In the genomic region with DNA sequence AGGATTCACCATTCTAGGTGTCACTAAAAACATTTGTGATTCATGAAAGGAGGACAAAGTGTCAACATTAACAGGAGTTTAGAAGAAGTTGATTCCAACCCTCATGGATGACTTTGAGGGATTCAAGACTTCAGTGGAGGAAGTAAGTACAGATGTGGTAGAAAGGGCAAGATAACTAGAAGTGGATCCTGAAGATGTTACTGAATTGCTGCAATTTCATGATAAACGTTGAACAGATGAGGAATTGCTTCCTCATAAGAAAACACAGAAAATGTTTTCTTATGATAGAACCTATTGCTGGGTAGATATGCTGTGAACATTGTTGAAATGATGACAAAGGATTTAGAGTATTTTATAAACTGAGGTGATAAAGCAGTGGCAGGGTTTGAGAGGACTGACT, we compare ENCODE assay signal across 1 cellular context.
TF ChIP-seq lines count a peak whose summit lies in the region.

No MANE protein-coding gene starts in this region.

TF ChIP-seq in GM12878, 131 proteins besides CTCF, POLR2A, EP300 and RAD21 (continued from another document):
- TF ChIP-seq, protein P1, sequence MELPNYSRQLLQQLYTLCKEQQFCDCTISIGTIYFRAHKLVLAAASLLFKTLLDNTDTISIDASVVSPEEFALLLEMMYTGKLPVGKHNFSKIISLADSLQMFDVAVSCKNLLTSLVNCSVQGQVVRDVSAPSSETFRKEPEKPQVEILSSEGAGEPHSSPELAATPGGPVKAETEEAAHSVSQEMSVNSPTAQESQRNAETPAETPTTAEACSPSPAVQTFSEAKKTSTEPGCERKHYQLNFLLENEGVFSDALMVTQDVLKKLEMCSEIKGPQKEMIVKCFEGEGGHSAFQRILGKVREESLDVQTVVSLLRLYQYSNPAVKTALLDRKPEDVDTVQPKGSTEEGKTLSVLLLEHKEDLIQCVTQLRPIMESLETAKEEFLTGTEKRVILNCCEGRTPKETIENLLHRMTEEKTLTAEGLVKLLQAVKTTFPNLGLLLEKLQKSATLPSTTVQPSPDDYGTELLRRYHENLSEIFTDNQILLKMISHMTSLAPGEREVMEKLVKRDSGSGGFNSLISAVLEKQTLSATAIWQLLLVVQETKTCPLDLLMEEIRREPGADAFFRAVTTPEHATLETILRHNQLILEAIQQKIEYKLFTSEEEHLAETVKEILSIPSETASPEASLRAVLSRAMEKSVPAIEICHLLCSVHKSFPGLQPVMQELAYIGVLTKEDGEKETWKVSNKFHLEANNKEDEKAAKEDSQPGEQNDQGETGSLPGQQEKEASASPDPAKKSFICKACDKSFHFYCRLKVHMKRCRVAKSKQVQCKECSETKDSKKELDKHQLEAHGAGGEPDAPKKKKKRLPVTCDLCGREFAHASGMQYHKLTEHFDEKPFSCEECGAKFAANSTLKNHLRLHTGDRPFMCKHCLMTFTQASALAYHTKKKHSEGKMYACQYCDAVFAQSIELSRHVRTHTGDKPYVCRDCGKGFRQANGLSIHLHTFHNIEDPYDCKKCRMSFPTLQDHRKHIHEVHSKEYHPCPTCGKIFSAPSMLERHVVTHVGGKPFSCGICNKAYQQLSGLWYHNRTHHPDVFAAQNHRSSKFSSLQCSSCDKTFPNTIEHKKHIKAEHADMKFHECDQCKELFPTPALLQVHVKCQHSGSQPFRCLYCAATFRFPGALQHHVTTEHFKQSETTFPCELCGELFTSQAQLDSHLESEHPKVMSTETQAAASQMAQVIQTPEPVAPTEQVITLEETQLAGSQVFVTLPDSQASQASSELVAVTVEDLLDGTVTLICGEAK (IDR thresholded peaks at IDR 0.05; ENCODE audit: borderline replicate concordance): no peak
- TF ChIP-seq, protein P2, sequence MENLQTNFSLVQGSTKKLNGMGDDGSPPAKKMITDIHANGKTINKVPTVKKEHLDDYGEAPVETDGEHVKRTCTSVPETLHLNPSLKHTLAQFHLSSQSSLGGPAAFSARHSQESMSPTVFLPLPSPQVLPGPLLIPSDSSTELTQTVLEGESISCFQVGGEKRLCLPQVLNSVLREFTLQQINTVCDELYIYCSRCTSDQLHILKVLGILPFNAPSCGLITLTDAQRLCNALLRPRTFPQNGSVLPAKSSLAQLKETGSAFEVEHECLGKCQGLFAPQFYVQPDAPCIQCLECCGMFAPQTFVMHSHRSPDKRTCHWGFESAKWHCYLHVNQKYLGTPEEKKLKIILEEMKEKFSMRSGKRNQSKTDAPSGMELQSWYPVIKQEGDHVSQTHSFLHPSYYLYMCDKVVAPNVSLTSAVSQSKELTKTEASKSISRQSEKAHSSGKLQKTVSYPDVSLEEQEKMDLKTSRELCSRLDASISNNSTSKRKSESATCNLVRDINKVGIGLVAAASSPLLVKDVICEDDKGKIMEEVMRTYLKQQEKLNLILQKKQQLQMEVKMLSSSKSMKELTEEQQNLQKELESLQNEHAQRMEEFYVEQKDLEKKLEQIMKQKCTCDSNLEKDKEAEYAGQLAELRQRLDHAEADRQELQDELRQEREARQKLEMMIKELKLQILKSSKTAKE (IDR thresholded peaks at IDR 0.05; ENCODE audit: low read depth, poor library complexity, severe bottlenecking): no peak
- TF ChIP-seq, protein P3, sequence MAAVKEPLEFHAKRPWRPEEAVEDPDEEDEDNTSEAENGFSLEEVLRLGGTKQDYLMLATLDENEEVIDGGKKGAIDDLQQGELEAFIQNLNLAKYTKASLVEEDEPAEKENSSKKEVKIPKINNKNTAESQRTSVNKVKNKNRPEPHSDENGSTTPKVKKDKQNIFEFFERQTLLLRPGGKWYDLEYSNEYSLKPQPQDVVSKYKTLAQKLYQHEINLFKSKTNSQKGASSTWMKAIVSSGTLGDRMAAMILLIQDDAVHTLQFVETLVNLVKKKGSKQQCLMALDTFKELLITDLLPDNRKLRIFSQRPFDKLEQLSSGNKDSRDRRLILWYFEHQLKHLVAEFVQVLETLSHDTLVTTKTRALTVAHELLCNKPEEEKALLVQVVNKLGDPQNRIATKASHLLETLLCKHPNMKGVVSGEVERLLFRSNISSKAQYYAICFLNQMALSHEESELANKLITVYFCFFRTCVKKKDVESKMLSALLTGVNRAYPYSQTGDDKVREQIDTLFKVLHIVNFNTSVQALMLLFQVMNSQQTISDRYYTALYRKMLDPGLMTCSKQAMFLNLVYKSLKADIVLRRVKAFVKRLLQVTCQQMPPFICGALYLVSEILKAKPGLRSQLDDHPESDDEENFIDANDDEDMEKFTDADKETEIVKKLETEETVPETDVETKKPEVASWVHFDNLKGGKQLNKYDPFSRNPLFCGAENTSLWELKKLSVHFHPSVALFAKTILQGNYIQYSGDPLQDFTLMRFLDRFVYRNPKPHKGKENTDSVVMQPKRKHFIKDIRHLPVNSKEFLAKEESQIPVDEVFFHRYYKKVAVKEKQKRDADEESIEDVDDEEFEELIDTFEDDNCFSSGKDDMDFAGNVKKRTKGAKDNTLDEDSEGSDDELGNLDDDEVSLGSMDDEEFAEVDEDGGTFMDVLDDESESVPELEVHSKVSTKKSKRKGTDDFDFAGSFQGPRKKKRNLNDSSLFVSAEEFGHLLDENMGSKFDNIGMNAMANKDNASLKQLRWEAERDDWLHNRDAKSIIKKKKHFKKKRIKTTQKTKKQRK (IDR thresholded peaks at IDR 0.05; ENCODE audit: low read depth, low read length): no peak
- TF ChIP-seq RAD51 (IDR thresholded peaks at IDR 0.05) (no peak), YY1 (IDR thresholded peaks at IDR 0.05; ENCODE audit: low read depth, low read length) (no peak), SRF (IDR thresholded peaks at IDR 0.05; ENCODE audit: low read depth in 2 of 2, low read length in 2 of 2) (no peak), FOXM1 (IDR thresholded peaks at IDR 0.05; ENCODE audit: low read depth, low read length) (no peak), SREBF1 (IDR thresholded peaks at IDR 0.05; ENCODE audit: low read length) (no peak), RELA (IDR thresholded peaks at IDR 0.05; ENCODE audit: borderline replicate concordance, partially characterized antibody) (no peak), MTA3 (IDR thresholded peaks at IDR 0.05; ENCODE audit: borderline replicate concordance, low read length) (no peak)
